In genomic region chr1:115680730-115681111, GRCh38 we compare ENCODE assay signal across 12 cellular contexts.
"Had no signal": no experiment of that assay in that cellular context is flagged by ENCODE, and none has a peak within 500 bp of the region (broad histone marks: within the 10 kb centered on the region; RNA-seq: fewer than 3 reads in every experiment).

No MANE protein-coding gene starts in this region.

- H3K27ac ChIP-seq: brain microvascular endothelial cell, SJSA1 had no signal

- H3K4me3 Mint-ChIP-seq: activated naive CD8-positive, alpha-beta T cell treated with anti-CD3 and anti-CD28 coated beads for 36 hours; nephron; T-helper 2 cell treated with Interferon-gamma antibody and Interleukin-4, amounts not matched to agents 5 μg/mL and 100 μg/mL, for 36 hours had no signal

- H3K27me3 ChIP-seq: brain microvascular endothelial cell, SJSA1 had no signal

- ATAC-seq: activated CD4-positive, CD25-positive, alpha-beta regulatory T cell treated with anti-CD3 and anti-CD28 coated beads, Interleukin-2, amount 50 U/mL, for 24 hours had no signal

- H3K9me3 ChIP-seq: SJSA1 had no signal

- H3K4me3 ChIP-seq: SJSA1 had no signal

- H3K9me3 Mint-ChIP-seq: activated naive CD8-positive, alpha-beta T cell treated with anti-CD3 and anti-CD28 coated beads for 36 hours; nephron; T-helper 2 cell treated with Interferon-gamma antibody and Interleukin-4, amounts not matched to agents 5 μg/mL and 100 μg/mL, for 36 hours had no signal

- H3K27me3 Mint-ChIP-seq: activated naive CD8-positive, alpha-beta T cell treated with anti-CD3 and anti-CD28 coated beads for 36 hours had no signal

- DNase-seq: activated gamma-delta T cell treated with Interleukin-2 at 50 U/mL for 16 hours; activated naive CD8-positive, alpha-beta T cell treated with anti-CD3 and anti-CD28 coated beads for 36 hours; activated T-cell treated with anti-CD3 and anti-CD28 coated beads, Interleukin-2, amount 50 U/mL, for 48 hours; brain microvascular endothelial cell; hypothalamus; small intestine; SW 1271; trophoblast cell had no signal

- H3K27ac Mint-ChIP-seq: activated naive CD8-positive, alpha-beta T cell treated with anti-CD3 and anti-CD28 coated beads for 36 hours; nephron; T-helper 2 cell treated with Interferon-gamma antibody and Interleukin-4, amounts not matched to agents 5 μg/mL and 100 μg/mL, for 36 hours had no signal

- H3K4me1 Mint-ChIP-seq: activated naive CD8-positive, alpha-beta T cell treated with anti-CD3 and anti-CD28 coated beads for 36 hours had no signal
